ENCODE assay signal across 21 cellular contexts in the genomic region with DNA sequence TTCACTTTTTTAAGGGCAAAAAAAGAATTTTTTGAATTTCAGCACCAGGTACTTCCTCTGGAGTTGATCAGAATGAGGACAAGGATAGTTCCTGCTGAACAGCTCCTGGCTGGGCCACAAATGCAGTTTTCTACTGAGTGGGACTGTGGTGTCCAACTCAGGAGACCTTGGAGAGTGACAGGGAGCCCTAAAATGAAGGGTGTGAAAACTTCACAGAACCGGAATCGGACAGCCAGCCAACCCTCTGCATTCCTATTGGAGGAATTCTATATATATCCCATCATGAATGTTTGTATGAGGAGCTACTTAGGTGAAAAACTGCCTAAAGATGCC.
"Had no signal": no experiment of that assay in that cellular context is flagged by ENCODE, and none has a peak within 500 bp of the region (broad histone marks: within the 10 kb centered on the region; RNA-seq: fewer than 3 reads in every experiment).

No MANE protein-coding gene starts in this region.

- H3K9me3 ChIP-seq: ovary, sigmoid colon, spleen, testis had no signal

- H3K9me3 Mint-ChIP-seq: activated naive CD8-positive, alpha-beta T cell treated with anti-CD3 and anti-CD28 coated beads for 36 hours; activated T-cell treated with anti-CD3 and anti-CD28 coated beads, Interleukin-2, amount 50 U/mL, for 4 hours; activated T-helper 2 cell treated with anti-CD3 and anti-CD28 coated beads, Interferon-gamma antibody, Interleukin-2, Interleukin-4, amounts not matched to agents 10 μg/mL and 5 μg/mL and 100 μg/mL, durations not matched to agents 14 hours and 24 hours and 36 hours; mesothelial cell of epicardium; natural killer cell; WTC11 had no signal

- FAIRE-seq: bronchial epithelial cell, endometrium, keratinocyte had no signal

- H3K36me3 ChIP-seq: ovary, sigmoid colon had no signal

- H3K4me1 ChIP-seq: sigmoid colon, testis had no signal

- H3K36me3 Mint-ChIP-seq: natural killer cell, WTC11 had no signal

- H3K27me3 ChIP-seq: ovary, sigmoid colon, spleen, testis had no signal

- H3K27ac Mint-ChIP-seq: activated naive CD8-positive, alpha-beta T cell treated with anti-CD3 and anti-CD28 coated beads for 36 hours; activated T-helper 2 cell treated with anti-CD3 and anti-CD28 coated beads, Interferon-gamma antibody, Interleukin-2, Interleukin-4, amounts not matched to agents 10 μg/mL and 5 μg/mL and 100 μg/mL, durations not matched to agents 14 hours and 24 hours and 36 hours; mesothelial cell of epicardium; natural killer cell; WTC11 had no signal

- DNase-seq: activated CD8-positive, alpha-beta memory T cell treated with anti-CD3 and anti-CD28 coated beads for 24 hours; activated CD8-positive, alpha-beta memory T cell treated with anti-CD3 and anti-CD28 coated beads, Interleukin-2, amount 50 U/mL, for 48 hours; activated naive CD4-positive, alpha-beta T cell treated with Interleukin-2 at 50 U/mL for 16 hours; activated naive CD8-positive, alpha-beta T cell treated with anti-CD3 and anti-CD28 coated beads for 36 hours; activated T-cell treated with anti-CD3 and anti-CD28 coated beads, Interleukin-2, amount 50 U/mL, for 4 hours; cerebellar nuclear complex; cortex of kidney; natural killer cell; ovary; sigmoid colon; spleen; stimulated activated CD4-positive, alpha-beta T cell treated with anti-CD3 and anti-CD28 coated beads, Interleukin-4, amount 100 ng/mL, for 1 hour; stimulated activated naive CD4-positive, alpha-beta T cell; T1000; testis had no signal

- H3K27ac ChIP-seq: ovary, sigmoid colon, spleen, testis had no signal

- ATAC-seq: activated T-cell treated with anti-CD3 and anti-CD28 coated beads, Interleukin-2, amount 50 U/mL, for 4 hours; WTC11 had no signal

- H3K4me3 ChIP-seq: ovary, sigmoid colon, spleen, testis had no signal

- H3K4me3 Mint-ChIP-seq: activated naive CD8-positive, alpha-beta T cell treated with anti-CD3 and anti-CD28 coated beads for 36 hours; activated T-cell treated with anti-CD3 and anti-CD28 coated beads, Interleukin-2, amount 50 U/mL, for 4 hours; mesothelial cell of epicardium; natural killer cell; WTC11 had no signal

- H3K27me3 Mint-ChIP-seq: activated naive CD8-positive, alpha-beta T cell treated with anti-CD3 and anti-CD28 coated beads for 36 hours had no signal

- H3K4me1 Mint-ChIP-seq: mesothelial cell of epicardium had no signal
